Comparison of ENCODE assay signal across 9 cellular contexts in the genomic region with DNA sequence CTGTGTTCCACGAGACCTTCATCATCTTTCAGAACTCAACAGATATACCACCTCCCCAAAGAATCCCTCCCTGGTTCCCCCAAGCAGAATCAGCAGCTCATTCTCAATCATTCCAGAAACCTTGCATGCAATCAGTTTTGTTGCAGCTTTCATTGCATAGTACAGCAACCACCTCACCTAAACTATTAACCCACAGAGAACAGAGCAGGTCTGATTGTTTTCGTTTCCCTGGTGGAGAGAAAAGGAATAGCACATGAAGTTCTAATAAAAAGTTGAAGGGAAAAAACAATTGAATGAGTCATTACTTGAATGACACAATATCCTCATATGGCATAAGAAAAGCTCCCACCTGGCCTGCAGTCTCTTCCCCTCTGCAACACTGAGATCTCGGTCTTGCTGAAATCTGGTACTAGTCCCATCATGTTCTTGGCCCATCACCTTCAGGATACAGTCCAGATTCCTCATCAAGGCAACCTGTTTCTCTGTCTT.
A peak's percentile ranks its signal among the peaks of the same experiment; 100 is the strongest.
DNase-seq lines count a peak whose midpoint lies in the region; ATAC-seq and TF ChIP-seq lines count a peak whose summit lies in the region.
"Had no signal": no experiment of that assay in that cellular context is flagged by ENCODE, and none has a peak within 500 bp of the region (broad histone marks: within the 10 kb centered on the region; RNA-seq: fewer than 3 reads in every experiment).

No MANE protein-coding gene starts in this region.

- in situ Hi-C loops in astrocyte of the cerebellum (cut with HindIII; ENCODE audit: low sequenced_read_pairs): no loop called here

- H3K36me3 Mint-ChIP-seq in Calu3 (ENCODE audit: insufficient read depth, unreplicated experiment): peaks cover 9% of the 10 kb centered on the region
- no peaks in the 10 kb centered on the region for H3K36me3 Mint-ChIP-seq in effector memory CD8-positive, alpha-beta T cell (ENCODE audit: insufficient read depth)

- TF ChIP-seq RAD21 in Ishikawa (IDR thresholded peaks at IDR 0.05; ENCODE audit: low read depth): peak; percentile 15; the same call in 1 of the 2 replicates

- no peak for ATAC-seq in GM18868 (IDR thresholded peaks at IDR 0.05; ENCODE audit: unreplicated experiment)
- ATAC-seq in effector memory CD8-positive, alpha-beta T cell (replicated peaks): no peak

- TF ChIP-seq CTCF in Calu3 (IDR thresholded peaks at IDR 0.05; ENCODE audit: unreplicated experiment) (peak; percentile 41), astrocyte of the cerebellum (IDR thresholded peaks at IDR 0.05; ENCODE audit: low read depth, low read length, missing control alignments) (peak; percentile 38)

- CTCF ChIA-PET in Calu3 (lab: Charles Lee): no interaction called here

- H3K27ac Mint-ChIP-seq in Calu3 (ENCODE audit: unreplicated experiment): no peak overlapping the region
- H3K27ac Mint-ChIP-seq in effector memory CD8-positive, alpha-beta T cell: no peak overlapping the region
- H3K27ac Mint-ChIP-seq: dendritic cell treated with granulocyte-macrophage colony-stimulating factor and Interleukin-4, amounts not matched to agents 40 ng/mL and 50 ng/mL, for 4 days had no signal

- intact Hi-C loops in Calu3 (cut with micrococcal nuclease; ENCODE audit: unreplicated experiment): no loop called here

- peaks cover 10% of the 10 kb centered on the region for H3K4me1 Mint-ChIP-seq in Calu3 (ENCODE audit: low read depth, unreplicated experiment)
- H3K4me1 Mint-ChIP-seq in effector memory CD8-positive, alpha-beta T cell (ENCODE audit: low read depth in 2 of 2): no peaks in the 10 kb centered on the region

- H3K9me3 Mint-ChIP-seq in Calu3 (ENCODE audit: low read depth, unreplicated experiment): peaks cover 15% of the 10 kb centered on the region
- H3K9me3 Mint-ChIP-seq in effector memory CD8-positive, alpha-beta T cell: peaks cover 0 to 2% of the 10 kb centered on the region in 2 donors

- H3K4me3 ChIP-seq in astrocyte of the cerebellum (ENCODE audit: low read depth, low read length): no peak overlapping the region

- no peaks in the 10 kb centered on the region for H3K27me3 Mint-ChIP-seq in Calu3 (ENCODE audit: unreplicated experiment)
- no peaks in the 10 kb centered on the region for H3K27me3 Mint-ChIP-seq in effector memory CD8-positive, alpha-beta T cell

- no peak for DNase-seq in Calu3
- no peak for DNase-seq in astrocyte of the cerebellum (ENCODE audit: low read depth)
- peak; percentile 23 to 28 for DNase-seq in lung microvascular endothelial cell (ENCODE audit: low read depth in 2 of 2)
- no peak for DNase-seq in HuH-7.5 (ENCODE audit: low spot score)
- DNase-seq in NCI-H2227 treated with DMSO at 0.1 percent for 48 hours (lab: John Stamatoyannopoulos, UW): no peak
- DNase-seq in effector memory CD8-positive, alpha-beta T cell: no peak

- H3K4me3 Mint-ChIP-seq in Calu3 (ENCODE audit: low read depth, unreplicated experiment): no peak overlapping the region
- H3K4me3 Mint-ChIP-seq in effector memory CD8-positive, alpha-beta T cell: no peak overlapping the region
- H3K4me3 Mint-ChIP-seq: dendritic cell treated with granulocyte-macrophage colony-stimulating factor and Interleukin-4, amounts not matched to agents 40 ng/mL and 50 ng/mL, for 4 days had no signal

- no TSS peak for BruUV-seq in Calu3 (replicated peaks; lab: Mats Ljungman, UMichigan)

- TF ChIP-seq EP300 in Ishikawa (IDR thresholded peaks at IDR 0.05; ENCODE audit: borderline replicate concordance): no peak

TF ChIP-seq in Ishikawa, 13 proteins besides CTCF, POLR2A, EP300 and RAD21:
- TF ChIP-seq CREB1 (IDR thresholded peaks at IDR 0.05; ENCODE audit: low read depth) (no peak), CEBPB (IDR thresholded peaks at IDR 0.05) (peak; percentile 18; the same call in 1 of the 2 replicates)

Comparison
In these comparisons a context has a peak if more than half of its experiments do, and no peak if none do; other contexts are left out.
1. DNase-seq: peak in lung microvascular endothelial cell (2 of 2); none in Calu3 (single experiment), astrocyte of the cerebellum (single experiment), HuH-7.5 (single experiment), NCI-H2227 treated with DMSO at 0.1 percent for 48 hours (single experiment) and effector memory CD8-positive, alpha-beta T cell (0 of 3).